15 cellular contexts compared by ENCODE assay signal in genomic region chr7:119664601-119665000, GRCh38.
DNase-seq lines count a peak whose midpoint lies in the region; ATAC-seq and TF ChIP-seq lines count a peak whose summit lies in the region.
"Had no signal": no experiment of that assay in that cellular context is flagged by ENCODE, and none has a peak within 500 bp of the region (broad histone marks: within the 10 kb centered on the region; RNA-seq: fewer than 3 reads in every experiment).

No MANE protein-coding gene starts in this region.

- WGBS in mesodermal cell (ENCODE audit: insufficient coverage in 2 of 2), 2 experiments = 83% methylated on average over 1 of the region's 1 CpG; no CpG with 5 or more reads in 1 of the 2 experiments

- ATAC-seq in Panc1 = no peak
- ATAC-seq in HG03354 (IDR thresholded peaks at IDR 0.05; ENCODE audit: poor library complexity, severe bottlenecking, unreplicated experiment) = no peak
- no peak for ATAC-seq in lower lobe of right lung
- ATAC-seq: activated T-cell treated with anti-CD3 and anti-CD28 coated beads, Interleukin-2, amount 50 U/mL, for 72 hours; stimulated activated naive CD8-positive, alpha-beta T cell treated with anti-CD3 and anti-CD28 coated beads, Interleukin-15, Interleukin-2, amounts not matched to agents 100 U/mL and 50 U/mL, for 24 hours had no signal

- H3K4me3 Mint-ChIP-seq in endothelial cell (ENCODE audit: unreplicated experiment) = no peak overlapping the region
- H3K4me3 Mint-ChIP-seq: activated T-cell treated with anti-CD3 and anti-CD28 coated beads, Interleukin-2, amount 50 U/mL, for 72 hours had no signal

- H3K9me3 ChIP-seq in Panc1 (ENCODE audit: control insufficient read depth, insufficient read depth, low read depth, low read length) (no peaks in the 10 kb centered on the region), mesodermal cell (ENCODE audit: control insufficient read depth, low read length) (no peaks in the 10 kb centered on the region), lower lobe of right lung (no peaks in the 10 kb centered on the region)
- H3K9me3 ChIP-seq: BLaER1 had no signal

- peaks cover 1% of the 10 kb centered on the region for H3K27me3 Mint-ChIP-seq in endothelial cell (ENCODE audit: unreplicated experiment)

- no peak overlapping the region for H3K4me3 ChIP-seq in AG10803 (ENCODE audit: low read length)
- no peak overlapping the region for H3K4me3 ChIP-seq in Panc1 (ENCODE audit: low read depth in 2 of 2, low read length in 2 of 2)
- no peak overlapping the region for H3K4me3 ChIP-seq in mesodermal cell (ENCODE audit: extremely low read depth, insufficient read depth, low read length, poor library complexity, severe bottlenecking)
- H3K4me3 ChIP-seq in lower lobe of right lung = no peak overlapping the region
- H3K4me3 ChIP-seq: BLaER1 had no signal

- in situ Hi-C loops in Panc1 (cut with HindIII; ENCODE audit: low pct_unique_long_range_greater_than_20kb, low sequenced_read_pairs) = no loop called here

- no TSS peak for BruUV-seq in Panc1 (replicated peaks; lab: Mats Ljungman, UMichigan)

- no peak overlapping the region for H3K27ac Mint-ChIP-seq in endothelial cell (ENCODE audit: unreplicated experiment)
- H3K27ac Mint-ChIP-seq: activated T-cell treated with anti-CD3 and anti-CD28 coated beads, Interleukin-2, amount 50 U/mL, for 72 hours had no signal

- TF ChIP-seq CTCF in AG10803 (conservative IDR thresholded peaks at IDR 0.05; ENCODE audit: low read length) (no peak), Panc1 (IDR thresholded peaks at IDR 0.05) (no peak), endothelial cell (IDR thresholded peaks at IDR 0.05; ENCODE audit: unreplicated experiment) (no peak), lower lobe of right lung (IDR thresholded peaks at IDR 0.05) (no peak)

- H3K4me1 ChIP-seq in Panc1 (ENCODE audit: control insufficient read depth, insufficient read depth, low read length) = no peaks in the 10 kb centered on the region
- no peaks in the 10 kb centered on the region for H3K4me1 ChIP-seq in mesodermal cell (ENCODE audit: control insufficient read depth, insufficient read depth, low read length, poor library complexity, severe bottlenecking)
- no peaks in the 10 kb centered on the region for H3K4me1 ChIP-seq in lower lobe of right lung
- H3K4me1 ChIP-seq: BLaER1 had no signal

- DNase-seq in AG10803 (ENCODE audit: low read depth) = peak; percentile 14
- peak; percentile 4 for DNase-seq in Panc1 (ENCODE audit: low read depth, low spot score)
- peak; percentile 3 to 83 for DNase-seq in dermis microvascular lymphatic vessel endothelial cell (ENCODE audit: low read depth in 2 of 2)
- no peak for DNase-seq in endothelial cell (ENCODE audit: low spot score)
- no peak for DNase-seq in lower lobe of right lung
- DNase-seq in islet precursor cell = no peak
- DNase-seq: activated T-cell treated with anti-CD3 and anti-CD28 coated beads, Interleukin-2, amount 50 U/mL, for 72 hours; anterior cingulate cortex; DMS79 treated with DMSO at 0.1 percent for 48 hours; NCI-H1048; stimulated activated naive CD8-positive, alpha-beta T cell treated with anti-CD3 and anti-CD28 coated beads, Interleukin-15, Interleukin-2, amounts not matched to agents 100 U/mL and 50 U/mL, for 24 hours; T-helper 1 cell had no signal

- no peaks in the 10 kb centered on the region for H3K4me1 Mint-ChIP-seq in endothelial cell (ENCODE audit: unreplicated experiment)

- no peaks in the 10 kb centered on the region for H3K36me3 Mint-ChIP-seq in endothelial cell (ENCODE audit: low read depth, unreplicated experiment)

- H3K36me3 ChIP-seq in Panc1 (ENCODE audit: control insufficient read depth, insufficient read depth, low read length) (no peaks in the 10 kb centered on the region), mesodermal cell (ENCODE audit: control insufficient read depth, insufficient read depth, low read length) (no peaks in the 10 kb centered on the region), lower lobe of right lung (no peaks in the 10 kb centered on the region)
- H3K36me3 ChIP-seq: BLaER1 had no signal

- no peaks in the 10 kb centered on the region for H3K9me3 Mint-ChIP-seq in endothelial cell (ENCODE audit: unreplicated experiment)

- H3K27ac ChIP-seq in Panc1 (ENCODE audit: low read length) (no peak overlapping the region), mesodermal cell (ENCODE audit: low read depth, low read length, severe bottlenecking) (peak overlapping the region; percentile 65), lower lobe of right lung (no peak overlapping the region)
- H3K27ac ChIP-seq: BLaER1 had no signal

- H3K27me3 ChIP-seq in Panc1 (ENCODE audit: control insufficient read depth, insufficient read depth, low read length) = no peaks in the 10 kb centered on the region
- H3K27me3 ChIP-seq in lower lobe of right lung (ENCODE audit: low read depth) = no peaks in the 10 kb centered on the region
- H3K27me3 ChIP-seq: BLaER1 had no signal

- intact Hi-C loops in Panc1 (cut with micrococcal nuclease; ENCODE audit: unreplicated experiment) = no loop called here
- intact Hi-C loops in lower lobe of right lung (cut with DNase I) = no loop called here

- CTCF ChIA-PET in Panc1 (lab: Charles Lee) = no interaction called here

- POLR2A ChIA-PET in Panc1 (lab: Charles Lee) = no interaction called here

Comparison
In these comparisons a context has a peak if more than half of its experiments do, and no peak if none do; other contexts are left out.
1. DNase-seq: peak in AG10803 (single experiment), Panc1 (single experiment) and dermis microvascular lymphatic vessel endothelial cell (2 of 2); none in endothelial cell (single experiment), lower lobe of right lung (single experiment) and islet precursor cell (single experiment).